1 cellular context compared by ENCODE assay signal in the genomic region with DNA sequence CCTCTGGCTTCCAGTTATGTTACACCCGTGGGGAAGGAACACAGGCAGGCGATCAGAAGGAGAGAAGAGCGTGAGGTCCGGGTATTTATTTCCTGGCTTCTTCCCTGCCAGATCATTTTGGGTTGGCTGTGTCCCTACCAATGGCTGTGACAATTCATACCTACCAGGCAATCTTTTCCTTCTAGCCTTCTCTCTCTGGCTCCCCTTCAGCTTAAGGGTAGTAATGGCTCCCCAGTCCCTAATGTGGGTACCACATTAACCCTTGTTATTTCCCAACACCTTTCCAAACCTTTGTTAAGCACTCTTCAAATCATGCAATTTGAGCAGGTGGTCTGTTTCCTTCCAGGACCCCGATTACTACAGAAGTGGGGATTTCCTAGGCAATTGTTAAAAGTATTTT.
TF ChIP-seq lines count a peak whose summit lies in the region.

No MANE protein-coding gene starts in this region.

TF ChIP-seq in GM23338, 12 proteins besides CTCF, POLR2A, EP300 and RAD21 (continued from another document):
- no peak for TF ChIP-seq ZNF462 (CRISPR knock-in tag; IDR thresholded peaks at IDR 0.05)
- no peak for TF ChIP-seq ZNF331 (CRISPR knock-in tag; IDR thresholded peaks at IDR 0.05; ENCODE audit: low read depth)
- no peak for TF ChIP-seq POLR2AphosphoS5 (IDR thresholded peaks at IDR 0.05; ENCODE audit: low read depth)
